ENCODE assay signal across 27 cellular contexts in the genomic region with DNA sequence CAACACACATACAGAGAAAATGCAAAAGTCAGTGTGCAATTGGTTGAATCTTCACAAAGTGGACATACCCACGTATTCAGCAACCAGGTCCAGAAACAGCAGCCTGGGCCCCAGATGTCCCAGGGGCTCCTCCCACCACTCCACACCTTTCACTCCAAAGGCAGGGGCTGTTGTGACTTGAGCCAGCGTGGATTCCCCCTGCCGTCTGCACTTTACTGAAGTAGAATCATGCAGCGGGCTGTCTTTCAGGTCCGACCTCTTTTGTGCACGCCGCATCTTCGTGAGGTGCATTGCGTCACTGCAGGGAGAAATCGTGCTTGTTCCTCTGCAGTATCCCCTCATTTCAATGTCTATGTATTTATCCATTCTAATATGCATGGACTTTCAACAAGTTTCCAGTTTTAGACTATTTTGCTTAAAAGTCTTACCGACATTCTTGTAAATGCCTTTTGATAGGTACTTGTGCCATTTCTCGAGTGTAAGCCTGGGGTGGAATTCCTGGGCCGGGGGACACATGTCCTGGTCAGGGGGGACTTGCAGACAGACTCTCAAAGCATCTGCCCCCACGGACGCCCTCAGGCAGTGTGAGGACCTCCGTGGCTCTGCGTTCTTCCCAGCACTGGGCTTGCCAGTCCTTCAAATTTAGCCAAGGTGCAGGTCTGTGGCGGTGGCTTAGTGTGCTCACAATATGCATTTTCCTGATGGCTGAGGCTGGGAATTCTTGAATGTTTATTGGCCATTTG. TPM values are rescaled to one million over a fixed set of nuclear protein-coding genes. Genes with fewer than 3 reads are reported as not detected.
"Had no signal": no experiment of that assay in that cellular context is flagged by ENCODE, and none has a peak within 500 bp of the region (broad histone marks: within the 10 kb centered on the region; RNA-seq: fewer than 3 reads in every experiment).

No MANE protein-coding gene starts in this region.

- DNase-seq: activated CD4-positive, alpha-beta memory T cell treated with anti-CD3 and anti-CD28 coated beads for 36 hours; activated CD4-positive, alpha-beta T cell treated with anti-CD3 and anti-CD28 coated beads, Interleukin-2, amount 10 ng/mL, durations not matched to agents 7 days and 5 days; activated CD4-positive, CD25-positive, alpha-beta regulatory T cell; activated CD8-positive, alpha-beta memory T cell treated with anti-CD3 and anti-CD28 coated beads for 24 hours; activated naive CD4-positive, alpha-beta T cell; activated T-cell treated with anti-CD3 and anti-CD28 coated beads, Interleukin-2, amount 50 U/mL, for 72 hours; amygdala; MG63; MV-4-11; NCI-H1092 treated with DMSO at 0.1 percent for 48 hours; NCI-H1417 treated with DMSO at 0.1 percent for 48 hours; NCI-H1694; NCI-H2081; NCI-H510A treated with DMSO at 0.1 percent for 48 hours; NCI-H69; SIG-M5; T-helper 2 cell; T1000 had no signal

- H3K4me1 ChIP-seq: Peyer's patch had no signal

- FAIRE-seq: astrocyte, TTC549 had no signal

- H3K27ac Mint-ChIP-seq: activated CD4-positive, alpha-beta memory T cell treated with anti-CD3 and anti-CD28 coated beads for 36 hours; activated CD4-positive, alpha-beta T cell treated with anti-CD3 and anti-CD28 coated beads, Interleukin-2, amount 10 ng/mL, durations not matched to agents 7 days and 5 days; activated naive CD8-positive, alpha-beta T cell; activated T-cell treated with anti-CD3 and anti-CD28 coated beads, Interleukin-2, amount 50 U/mL, for 72 hours; activated T-helper 2 cell treated with anti-CD3 and anti-CD28 coated beads, Interferon-gamma antibody, Interleukin-2, Interleukin-4, amounts not matched to agents 10 μg/mL and 5 μg/mL and 100 μg/mL, durations not matched to agents 14 hours and 24 hours and 36 hours; brain; T-cell had no signal

- H3K27me3 ChIP-seq: Peyer's patch had no signal

- H3K36me3 Mint-ChIP-seq: activated CD4-positive, alpha-beta memory T cell treated with anti-CD3 and anti-CD28 coated beads for 36 hours; activated naive CD8-positive, alpha-beta T cell; T-cell had no signal

- H3K4me1 Mint-ChIP-seq: activated CD4-positive, alpha-beta T cell treated with anti-CD3 and anti-CD28 coated beads, Interleukin-2, amount 10 ng/mL, durations not matched to agents 7 days and 5 days; T-cell had no signal

- ATAC-seq: activated T-cell treated with anti-CD3 and anti-CD28 coated beads, Interleukin-2, amount 50 U/mL, for 72 hours; T-cell had no signal

- H3K36me3 ChIP-seq: MG63, Peyer's patch had no signal

- H3K4me3 Mint-ChIP-seq: activated CD4-positive, alpha-beta memory T cell treated with anti-CD3 and anti-CD28 coated beads for 36 hours; activated CD4-positive, alpha-beta T cell treated with anti-CD3 and anti-CD28 coated beads, Interleukin-2, amount 10 ng/mL, durations not matched to agents 7 days and 5 days; activated naive CD8-positive, alpha-beta T cell; activated T-cell treated with anti-CD3 and anti-CD28 coated beads, Interleukin-2, amount 50 U/mL, for 72 hours; brain; T-cell had no signal

- H3K4me3 ChIP-seq: MG63, Peyer's patch had no signal

- H3K27ac ChIP-seq: Peyer's patch, RWPE1, VCaP had no signal

RNA-seq across cellular contexts. Expression of a gene that starts 29.3 kb away (rescaled TPM):
- total RNA-seq: activated CD4-positive, alpha-beta memory T cell treated with anti-CD3 and anti-CD28 coated beads for 36 hours; activated CD4-positive, alpha-beta T cell treated with anti-CD3 and anti-CD28 coated beads, Interleukin-2, amount 10 ng/mL, durations not matched to agents 7 days and 5 days; activated T-cell treated with anti-CD3 and anti-CD28 coated beads, Interleukin-2, amount 50 U/mL, for 72 hours; activated T-helper 2 cell treated with anti-CD3 and anti-CD28 coated beads, Interferon-gamma antibody, Interleukin-2, Interleukin-4, amounts not matched to agents 10 μg/mL and 5 μg/mL and 100 μg/mL, durations not matched to agents 14 hours and 24 hours and 36 hours; astrocyte; Peyer's patch; T-cell had no signal
